In genomic region chr4:139017861-139018260, GRCh38 we compare ENCODE assay signal across 9 cellular contexts. TPM values are rescaled to one million over a fixed set of nuclear protein-coding genes. Genes with fewer than 3 reads are reported as not detected.
DNase-seq lines count a peak whose midpoint lies in the region; ATAC-seq and TF ChIP-seq lines count a peak whose summit lies in the region.
"Had no signal": no experiment of that assay in that cellular context is flagged by ENCODE, and none has a peak within 500 bp of the region (broad histone marks: within the 10 kb centered on the region; RNA-seq: fewer than 3 reads in every experiment).

No MANE protein-coding gene starts in this region.

- H3K27ac ChIP-seq in PC-3 (ENCODE audit: low read length): no peak overlapping the region
- H3K27ac ChIP-seq in fibroblast of lung (ENCODE audit: insufficient read depth, low read length): no peak overlapping the region
- H3K27ac ChIP-seq in subcutaneous abdominal adipose tissue (ENCODE audit: low read depth, low read length): peak overlapping the region; percentile 73

- H3K27ac Mint-ChIP-seq in activated T-cell treated with anti-CD3 and anti-CD28 coated beads, Interleukin-2, amount 50 U/mL, for 72 hours: peak overlapping the region; percentile 50

- CTCF ChIA-PET in PC-3 (lab: Charles Lee): no interaction called here

- H3K4me3 Mint-ChIP-seq in activated T-cell treated with anti-CD3 and anti-CD28 coated beads, Interleukin-2, amount 50 U/mL, for 72 hours: peak overlapping the region; percentile 2 to 59

- H3K9me2 ChIP-seq in PC-3 (replicated peaks; ENCODE audit: low read length): no peaks in the 10 kb centered on the region

- no peaks in the 10 kb centered on the region for H3K27me3 Mint-ChIP-seq in activated T-cell treated with anti-CD3 and anti-CD28 coated beads, Interleukin-2, amount 50 U/mL, for 72 hours (ENCODE audit: low read depth)

- intact Hi-C loops in PC-3 (cut with micrococcal nuclease): no loop called here

- no peaks in the 10 kb centered on the region for H3K9me3 Mint-ChIP-seq in activated T-cell treated with anti-CD3 and anti-CD28 coated beads, Interleukin-2, amount 50 U/mL, for 72 hours

- H3K79me2 ChIP-seq in PC-3 (ENCODE audit: low read length) (peaks cover 72% of the 10 kb centered on the region), fibroblast of lung (ENCODE audit: control insufficient read depth, insufficient read depth, low read length) (peaks cover 68% of the 10 kb centered on the region)

- H3K4me3 ChIP-seq in PC-3 (ENCODE audit: low read length) (peak overlapping the region; percentile 64), fibroblast of lung (replicated peaks in 1 of 4; ENCODE audit: control extremely low read depth in 1 of 4, insufficient read depth in 1 of 4, low read depth in 3 of 4, low read length in 4 of 4) (peak overlapping the region; percentile 8 to 39 (median 19)), subcutaneous abdominal adipose tissue (ENCODE audit: low read depth in 1 of 5, low read length in 5 of 5) (peak overlapping the region; percentile 27 to 96 (median 52))

- no peaks in the 10 kb centered on the region for H3K27me3 ChIP-seq in PC-3 (ENCODE audit: low read length)
- H3K27me3 ChIP-seq in fibroblast of lung (ENCODE audit: control insufficient read depth, insufficient read depth, low read length): no peaks in the 10 kb centered on the region
- H3K27me3 ChIP-seq in subcutaneous abdominal adipose tissue (ENCODE audit: control insufficient read depth in 5 of 5, insufficient read depth in 4 of 5, low read length in 5 of 5): no peaks in the 10 kb centered on the region

- H3K36me3 ChIP-seq in PC-3 (ENCODE audit: low read depth, low read length) (peaks cover 10% of the 10 kb centered on the region; the same call in 1 of the 2 replicates), fibroblast of lung (ENCODE audit: control insufficient read depth, insufficient read depth, low read length) (no peaks in the 10 kb centered on the region), subcutaneous abdominal adipose tissue (ENCODE audit: control insufficient read depth in 5 of 5, insufficient read depth in 5 of 5, low read length in 5 of 5) (peaks cover 0 to 4% (median 0%) of the 10 kb centered on the region in 5 donors)

- H4K20me1 ChIP-seq in PC-3 (ENCODE audit: low read length) (peaks cover 47% of the 10 kb centered on the region), fibroblast of lung (ENCODE audit: control insufficient read depth, extremely low read depth, insufficient read depth, low read length) (no peaks in the 10 kb centered on the region)

- H3F3A ChIP-seq in PC-3 (ENCODE audit: low read length, unreplicated experiment): no peaks in the 10 kb centered on the region

- H3K36me3 Mint-ChIP-seq in activated T-cell treated with anti-CD3 and anti-CD28 coated beads, Interleukin-2, amount 50 U/mL, for 72 hours (ENCODE audit: insufficient read depth in 2 of 2): peaks cover 1 to 6% of the 10 kb centered on the region in 2 donors

- H2AFZ ChIP-seq in PC-3 (ENCODE audit: low read length) (no peak overlapping the region), fibroblast of lung (ENCODE audit: low read length) (no peak overlapping the region)

- H3K4me1 ChIP-seq in PC-3 (ENCODE audit: insufficient read depth, low read length) (peaks cover 42% of the 10 kb centered on the region), fibroblast of lung (ENCODE audit: control insufficient read depth, extremely low read depth, insufficient read depth, low read length) (peaks cover 22% of the 10 kb centered on the region), subcutaneous abdominal adipose tissue (ENCODE audit: control insufficient read depth in 5 of 5, insufficient read depth in 5 of 5, low read length in 5 of 5) (peaks cover 8 to 49% (median 38%) of the 10 kb centered on the region in 5 donors)

- POLR2A ChIA-PET in PC-3 (lab: Charles Lee; ENCODE audit: unreplicated experiment): no interaction called here

- H3K4me2 ChIP-seq in PC-3 (ENCODE audit: low read length) (peak overlapping the region; percentile 83), fibroblast of lung (ENCODE audit: extremely low read depth, insufficient read depth, low read length) (peak overlapping the region; percentile 73)

- TF ChIP-seq CTCF in PC-3 (conservative IDR thresholded peaks at IDR 0.05; ENCODE audit: low read depth, low read length) (no peak), fibroblast of lung (conservative IDR thresholded peaks at IDR 0.05 in 1 of 2, IDR thresholded peaks at IDR 0.05 in 1 of 2; ENCODE audit: low read depth in 1 of 2, low read length in 2 of 2) (no peak)

- H3K9ac ChIP-seq in PC-3 (ENCODE audit: low read length) (no peak overlapping the region), fibroblast of lung (ENCODE audit: insufficient read depth, low read length) (no peak overlapping the region), subcutaneous abdominal adipose tissue (ENCODE audit: low read length in 5 of 5) (peak overlapping the region in 4 of 5 donors; percentile 25 to 59 (median 44))

- H3K9me3 ChIP-seq in PC-3 (ENCODE audit: low read length): no peaks in the 10 kb centered on the region
- H3K9me3 ChIP-seq in fibroblast of lung (ENCODE audit: control insufficient read depth, insufficient read depth, low read depth, low read length): no peaks in the 10 kb centered on the region
- H3K9me3 ChIP-seq in subcutaneous abdominal adipose tissue (ENCODE audit: control insufficient read depth in 5 of 5, low read length in 5 of 5): no peaks in the 10 kb centered on the region

- BruUV-seq in PC-3 (replicated peaks; lab: Mats Ljungman, UMichigan): no TSS peak

- peaks cover 47% of the 10 kb centered on the region for H3K4me1 Mint-ChIP-seq in activated T-cell treated with anti-CD3 and anti-CD28 coated beads, Interleukin-2, amount 50 U/mL, for 72 hours (ENCODE audit: low read depth)

- no peak for ATAC-seq in activated T-cell treated with anti-CD3 and anti-CD28 coated beads, Interleukin-2, amount 50 U/mL, for 72 hours (replicated peaks in 1 of 2)
- no peak for ATAC-seq in PC-3
- no peak for ATAC-seq in HG02970 (IDR thresholded peaks at IDR 0.05; ENCODE audit: low FRiP score, unreplicated experiment)
- no peak for ATAC-seq in GM18511 (IDR thresholded peaks at IDR 0.05; ENCODE audit: unreplicated experiment)

- DNase-seq in activated T-cell treated with anti-CD3 and anti-CD28 coated beads, Interleukin-2, amount 50 U/mL, for 72 hours: no peak
- DNase-seq in activated T-cell treated with anti-CD3 and anti-CD28 coated beads, Interleukin-2, amount 50 U/mL, for 48 hours: no peak
- peak; percentile 6 for DNase-seq in PC-3
- peak; percentile 30 for DNase-seq in fibroblast of lung (ENCODE audit: low read depth in 2 of 2)
- DNase-seq in activated CD4-positive, CD25-positive, alpha-beta regulatory T cell (lab: John Stamatoyannopoulos, UW): no peak
- DNase-seq: activated CD4-positive, CD25-positive, alpha-beta regulatory T cell treated with anti-CD3 and anti-CD28 coated beads, Interleukin-2, amount 50 U/mL, for 72 hours had no signal

RNA-seq across cellular contexts. Expression of gene NOCT, which starts 2.3 kb away (rescaled TPM):
- 10 to 100 TPM; 10.3 to 11.4 TPM for total RNA-seq in activated T-cell treated with anti-CD3 and anti-CD28 coated beads, Interleukin-2, amount 50 U/mL, for 72 hours
- total RNA-seq in PC-3 (2014; rRNA removed) (25.8 and 32.7 TPM in 2 replicates), fibroblast of lung (9.8 and 13.2 TPM in 2 replicates)
- polyA plus RNA-seq in fibroblast of lung: 6.4 and 9.2 TPM in 2 replicates
- polyA plus RNA-seq in fibroblast of lung (2012): 6.7 and 9.1 TPM in 2 replicates
- 34.9 and 46.3 TPM in 2 replicates for polyA minus RNA-seq in fibroblast of lung (ENCODE audit: low replicate concordance)

Comparison
In these comparisons a context has a peak if more than half of its experiments do, and no peak if none do; other contexts are left out.
1. DNase-seq: peak in PC-3 (single experiment) and fibroblast of lung (2 of 2); none in activated T-cell treated with anti-CD3 and anti-CD28 coated beads, Interleukin-2, amount 50 U/mL, for 72 hours (0 of 2), activated T-cell treated with anti-CD3 and anti-CD28 coated beads, Interleukin-2, amount 50 U/mL, for 48 hours (0 of 2) and activated CD4-positive, CD25-positive, alpha-beta regulatory T cell (0 of 4).
2. H3K9ac ChIP-seq: peak in subcutaneous abdominal adipose tissue (4 of 5); none in PC-3 (single experiment) and fibroblast of lung (single experiment).
3. Peak in every context shown above with its lines, with median percentiles within 50 percentile points of each other: H3K4me3 ChIP-seq.